Comparison of ENCODE assay signal across 7 cellular contexts in the genomic region with DNA sequence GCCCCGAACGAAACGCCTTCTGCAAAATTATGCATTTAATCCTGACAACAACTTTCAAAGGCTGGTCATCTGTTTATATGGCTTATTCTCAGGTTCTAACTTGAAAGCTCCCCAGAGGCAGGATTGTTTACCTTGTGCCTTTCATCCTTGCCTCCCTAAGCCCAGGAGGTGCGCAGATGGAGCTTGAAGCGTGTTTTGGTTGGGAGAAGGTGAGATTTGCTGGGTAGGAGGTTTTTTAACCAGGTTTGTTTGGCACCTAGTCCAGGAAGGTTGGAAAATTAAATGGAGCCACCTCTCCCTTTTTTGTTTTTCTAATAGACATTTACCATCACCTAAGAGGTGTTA. TPM values are rescaled to one million over a fixed set of nuclear protein-coding genes. Genes with fewer than 3 reads are reported as not detected.
DNase-seq lines count a peak whose midpoint lies in the region; ATAC-seq and TF ChIP-seq lines count a peak whose summit lies in the region.

No MANE protein-coding gene starts in this region.

- peak overlapping the region; percentile 79 for H3K9ac ChIP-seq in H9 (ENCODE audit: extremely low read depth, insufficient read length, low read length)

- no peak overlapping the region for H3K14ac ChIP-seq in H9 (ENCODE audit: insufficient read depth, low read length)

- H2BK12ac ChIP-seq in H9 (ENCODE audit: insufficient read length, low read depth, low read length), result no peak overlapping the region

- TF ChIP-seq CTCF in H9 (conservative IDR thresholded peaks at IDR 0.05) (no peak), RWPE2 (IDR thresholded peaks at IDR 0.05; ENCODE audit: poor library complexity, severe bottlenecking) (no peak), fibroblast of pulmonary artery (IDR thresholded peaks at IDR 0.05; ENCODE audit: low read length, missing control alignments) (no peak)

- H3K23me2 ChIP-seq in H9 (ENCODE audit: insufficient read length, low read depth, low read length, poor library complexity, severe bottlenecking), result peaks cover 11% of the 10 kb centered on the region

- H3K4me3 ChIP-seq in RWPE2 (ENCODE audit: severe bottlenecking) (peak overlapping the region; percentile 47), fibroblast of pulmonary artery (replicated peaks; ENCODE audit: low read depth, low read length) (peak overlapping the region; percentile 86), skeletal muscle cell (ENCODE audit: low read depth, low read length) (peak overlapping the region; percentile 86)

- peaks cover 3% of the 10 kb centered on the region; the same call in 1 of the 2 replicates for H3K79me2 ChIP-seq in H9 (ENCODE audit: insufficient read depth, low read length)

- peak overlapping the region; percentile 25 to 98 (median 97); a peak in 5 of 7 replicates for H3K27ac Mint-ChIP-seq in H9

- DNase-seq in H9, result no peak
- DNase-seq in RWPE2 (ENCODE audit: low spot score), result no peak
- DNase-seq in fibroblast of pulmonary artery (ENCODE audit: low read depth), result no peak
- DNase-seq in skeletal muscle cell (ENCODE audit: low read depth), result no peak
- no peak for DNase-seq in hepatic stellate cell (ENCODE audit: low spot score)
- DNase-seq in cerebellum (ENCODE audit: low spot score), result no peak

- peak overlapping the region; percentile 61 for H3K4me2 ChIP-seq in H9 (ENCODE audit: insufficient read depth, insufficient read length, low read length)

- no peak overlapping the region for H3K56ac ChIP-seq in H9 (ENCODE audit: insufficient read length, low read depth, low read length)

- no CpG with 5 or more reads among the region's 5 CpGs for WGBS in H9 (ENCODE audit: extremely low coverage, insufficient read length, low lambda C conversion rate)

- peaks cover 3% of the 10 kb centered on the region; the same call in 1 of the 2 replicates for H3K4me1 ChIP-seq in H9 (ENCODE audit: insufficient read depth, low read length)
- no peaks in the 10 kb centered on the region for H3K4me1 ChIP-seq in RWPE2 (ENCODE audit: insufficient read depth, poor library complexity, severe bottlenecking)

- no peak overlapping the region for H2AFZ ChIP-seq in H9 (ENCODE audit: low read length)

- H3K23ac ChIP-seq in H9 (ENCODE audit: insufficient read length, low read depth, low read length), result no peak overlapping the region

- no peak overlapping the region for H4K8ac ChIP-seq in H9 (replicated peaks; ENCODE audit: insufficient read length, low read depth, low read length)

- peaks cover 0 to 12% (median 3%) of the 10 kb centered on the region in 3 experiments; a peak in 5 of 7 replicates for H3K36me3 Mint-ChIP-seq in H9 (ENCODE audit: insufficient read depth in 1 of 3, low read depth in 3 of 3)

- no peaks in the 10 kb centered on the region for H4K20me1 ChIP-seq in H9 (ENCODE audit: control insufficient read depth, insufficient read depth, insufficient read length)

- H3K4me1 Mint-ChIP-seq in H9, result peaks cover 17 to 23% of the 10 kb centered on the region in 2 experiments

- no peak overlapping the region for H2BK5ac ChIP-seq in H9 (ENCODE audit: insufficient read length, low read length)

- no peak overlapping the region for H2AK5ac ChIP-seq in H9 (ENCODE audit: insufficient read length, low read length)

- H2BK15ac ChIP-seq in H9 (ENCODE audit: low read depth, low read length), result no peak overlapping the region

- H3K27ac ChIP-seq in H9 (ENCODE audit: insufficient read length, low read depth, low read length) (no peak overlapping the region), RWPE2 (ENCODE audit: poor library complexity, severe bottlenecking) (peak overlapping the region; percentile 3)

- no peak overlapping the region for H4K5ac ChIP-seq in H9 (ENCODE audit: insufficient read length, low read depth, low read length)

- H2BK20ac ChIP-seq in H9 (ENCODE audit: low read depth, low read length, poor library complexity, severe bottlenecking), result no peak overlapping the region

- no peak overlapping the region for H3K4ac ChIP-seq in H9 (ENCODE audit: low read depth, low read length)

- H2BK120ac ChIP-seq in H9 (ENCODE audit: low read depth, low read length, poor library complexity, severe bottlenecking), result no peak overlapping the region

- H3K4me3 Mint-ChIP-seq in H9, result peak overlapping the region; percentile 92 to 96

- no peak overlapping the region for H4K91ac ChIP-seq in H9 (ENCODE audit: insufficient read length, low read depth, low read length)

- H3K27me3 ChIP-seq in H9 (ENCODE audit: insufficient read depth, low read length), result no peaks in the 10 kb centered on the region
- H3K27me3 ChIP-seq in RWPE2 (ENCODE audit: insufficient read depth, poor library complexity, severe bottlenecking), result no peaks in the 10 kb centered on the region

- H3K18ac ChIP-seq in H9 (ENCODE audit: insufficient read length, low read depth, low read length), result no peak overlapping the region

- H3K9me3 ChIP-seq in H9 (ENCODE audit: control insufficient read depth, low read depth, low read length), result no peaks in the 10 kb centered on the region
- H3K9me3 ChIP-seq in RWPE2 (ENCODE audit: severe bottlenecking), result no peaks in the 10 kb centered on the region

- H3K36me3 ChIP-seq in RWPE2 (ENCODE audit: low read depth), result peaks cover 31% of the 10 kb centered on the region

- H3K9me3 Mint-ChIP-seq in H9, result no peaks in the 10 kb centered on the region

- H3T11ph ChIP-seq in H9 (ENCODE audit: low read length), result no peak overlapping the region

- ATAC-seq in RWPE2 (ENCODE audit: low read depth) (no peak), HG03045 (IDR thresholded peaks at IDR 0.05; ENCODE audit: unreplicated experiment) (no peak)

- H3K27me3 Mint-ChIP-seq in H9 (ENCODE audit: low read depth), result peaks cover 6% of the 10 kb centered on the region

- no peaks in the 10 kb centered on the region for H3K79me1 ChIP-seq in H9 (ENCODE audit: insufficient read depth, low read depth, low read length, poor library complexity, severe bottlenecking)

RNA-seq across cellular contexts. Expression of gene TSEN2, which starts 0.7 kb away (rescaled TPM):
- 19.4 and 22.0 TPM in 2 replicates for total RNA-seq in H9 (2021)
- 36.0 TPM for total RNA-seq in cerebellum
